In genomic region chr9:89815061-89815902, GRCh38 we compare ENCODE assay signal across 9 cellular contexts.
DNase-seq lines count a peak whose midpoint lies in the region; ATAC-seq and TF ChIP-seq lines count a peak whose summit lies in the region.
"Had no signal": no experiment of that assay in that cellular context is flagged by ENCODE, and none has a peak within 500 bp of the region (broad histone marks: within the 10 kb centered on the region; RNA-seq: fewer than 3 reads in every experiment).

No MANE protein-coding gene starts in this region.

- no peak overlapping the region for H2AFZ ChIP-seq in mesenchymal stem cell (ENCODE audit: low read depth, low read length)

- H3K23ac ChIP-seq in mesenchymal stem cell (ENCODE audit: low read length in 2 of 2), result peak overlapping the region in 1 of 2 experiments; percentile 46

- H2BK15ac ChIP-seq in mesenchymal stem cell (ENCODE audit: low read depth, poor library complexity, severe bottlenecking), result peak overlapping the region; percentile 95

- no peaks in the 10 kb centered on the region for H3K9me3 ChIP-seq in mesenchymal stem cell (ENCODE audit: control insufficient read depth, low read length)
- no peaks in the 10 kb centered on the region for H3K9me3 ChIP-seq in ovary
- H3K9me3 ChIP-seq: body of pancreas had no signal

- peak overlapping the region; percentile 93 to 98 for H2BK12ac ChIP-seq in mesenchymal stem cell (ENCODE audit: low read length in 2 of 2)

- H3K27ac ChIP-seq in mesenchymal stem cell (ENCODE audit: low read length, poor library complexity, severe bottlenecking) (no peak overlapping the region), ovary (no peak overlapping the region)
- H3K27ac ChIP-seq: body of pancreas had no signal

- whole genome bisulfite sequencing in mesenchymal stem cell, result 79% methylated on average over 9 of the region's 9 CpGs
- WGBS in ovary, 3 donors, result 86 to 93% (median 89%) methylated on average over 9 of the region's 9 CpGs

- H3K4me3 ChIP-seq in mesenchymal stem cell (ENCODE audit: insufficient read depth in 1 of 2, low read depth in 1 of 2, low read length in 2 of 2) (no peak overlapping the region), ovary (no peak overlapping the region)
- H3K4me3 ChIP-seq: body of pancreas had no signal

- H3K18ac ChIP-seq in mesenchymal stem cell (ENCODE audit: low read depth in 1 of 2, low read length in 2 of 2), result peak overlapping the region; percentile 82 to 90

- H2AK5ac ChIP-seq in mesenchymal stem cell (ENCODE audit: low read length, severe bottlenecking), result peak overlapping the region; percentile 60

- peak overlapping the region in 1 of 2 experiments; percentile 21 for H3K14ac ChIP-seq in mesenchymal stem cell (ENCODE audit: low read length in 2 of 2)

- no peak for DNase-seq in mesenchymal stem cell
- no peak for DNase-seq in ovary
- DNase-seq in ACHN, result no peak
- DNase-seq in germinal center (ENCODE audit: low spot score), result no peak
- DNase-seq in stimulated activated CD4-positive, alpha-beta T cell treated with anti-CD3 and anti-CD28 coated beads, Interleukin-1b, Interleukin-23, amount 100 ng/mL, for 48 hours, result no peak
- DNase-seq: body of pancreas had no signal

- in situ Hi-C loops in ACHN (cut with HindIII; ENCODE audit: low pct_ligation_motif_present, low pct_unique_long_range_greater_than_20kb, low sequenced_read_pairs), result no loop called here

- H3K9ac ChIP-seq in mesenchymal stem cell (ENCODE audit: low read length), result no peak overlapping the region

- H2BK120ac ChIP-seq in mesenchymal stem cell (ENCODE audit: low read depth, low read length), result no peak overlapping the region

- TF ChIP-seq EP300 in ovary (IDR thresholded peaks at IDR 0.05), result no peak

- ATAC-seq in GM18873 (IDR thresholded peaks at IDR 0.05; ENCODE audit: low FRiP score, unreplicated experiment) (peak; percentile 36), GM21576 (IDR thresholded peaks at IDR 0.05; ENCODE audit: unreplicated experiment) (peak; percentile 36), HG03280 (IDR thresholded peaks at IDR 0.05; ENCODE audit: unreplicated experiment) (peak; percentile 35)

- no peak for TF ChIP-seq POLR2A in ovary (IDR thresholded peaks at IDR 0.05)

- H2BK5ac ChIP-seq in mesenchymal stem cell (ENCODE audit: low read depth, low read length, poor library complexity, severe bottlenecking), result no peak overlapping the region

- intact Hi-C loops in ovary (cut with DNase I), result loop anchor here in 2 of 4 donors (10.0 kb wide), 2 partner anchors 190 to 210 kb away; partner anchors contain the start of gene GADD45G (in 1 of the 2)

- peaks cover 24% of the 10 kb centered on the region for H3K4me1 ChIP-seq in mesenchymal stem cell (ENCODE audit: control insufficient read depth, insufficient read depth, low read depth, low read length)
- H3K4me1 ChIP-seq in ovary (ENCODE audit: insufficient read depth), result peaks cover 11% of the 10 kb centered on the region

- TF ChIP-seq CTCF in ovary (IDR thresholded peaks at IDR 0.05), result no peak

- no peak overlapping the region for H3K4me2 ChIP-seq in mesenchymal stem cell (ENCODE audit: low read length, poor library complexity, severe bottlenecking)

- peak overlapping the region; percentile 97 for H4K91ac ChIP-seq in mesenchymal stem cell (ENCODE audit: low read length)

- H3K79me1 ChIP-seq in mesenchymal stem cell (replicated peaks; ENCODE audit: low read length, poor library complexity, severe bottlenecking), result no peaks in the 10 kb centered on the region

- H3K27me3 ChIP-seq in mesenchymal stem cell (ENCODE audit: control insufficient read depth in 1 of 2, insufficient read depth in 1 of 2, low read length in 2 of 2) (peaks cover 0 to 65% of the 10 kb centered on the region in 2 experiments), ovary (no peaks in the 10 kb centered on the region)
- H3K27me3 ChIP-seq: body of pancreas had no signal

- peak overlapping the region; percentile 80 to 86 for H3K4ac ChIP-seq in mesenchymal stem cell (ENCODE audit: low read depth in 1 of 2, low read length in 2 of 2)

- peak overlapping the region; percentile 94 for H4K8ac ChIP-seq in mesenchymal stem cell (ENCODE audit: low read length)

- H3K36me3 ChIP-seq in mesenchymal stem cell (ENCODE audit: control insufficient read depth in 1 of 2, insufficient read depth in 2 of 2, low read depth in 1 of 2, low read length in 2 of 2) (no peaks in the 10 kb centered on the region), ovary (no peaks in the 10 kb centered on the region)
